13 cellular contexts compared by ENCODE assay signal in the genomic region with DNA sequence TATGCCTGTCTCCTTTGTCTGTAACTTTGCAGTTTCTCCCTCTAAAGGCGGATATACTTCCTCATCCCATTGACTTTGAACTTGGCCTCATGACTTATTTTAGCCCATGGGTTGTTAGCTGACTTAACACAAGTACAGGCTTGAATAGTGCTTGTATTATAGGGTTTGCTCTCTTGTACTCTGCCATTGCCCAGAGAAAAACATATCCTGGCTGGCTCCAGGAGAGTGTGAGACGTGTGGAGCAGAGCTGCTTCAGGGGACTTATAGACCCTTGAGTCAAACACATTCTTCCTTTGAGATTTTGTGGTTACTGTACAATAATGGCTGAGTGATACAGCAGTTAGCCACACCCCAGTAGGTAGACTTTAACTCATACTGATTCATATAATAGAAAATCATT.
A peak's percentile ranks its signal among the peaks of the same experiment; 100 is the strongest.
DNase-seq lines count a peak whose midpoint lies in the region; ATAC-seq and TF ChIP-seq lines count a peak whose summit lies in the region.
"Had no signal": no experiment of that assay in that cellular context is flagged by ENCODE, and none has a peak within 500 bp of the region (broad histone marks: within the 10 kb centered on the region; RNA-seq: fewer than 3 reads in every experiment).

No MANE protein-coding gene starts in this region.

- peak; percentile 37 for ATAC-seq in activated CD8-positive, alpha-beta memory T cell treated with anti-CD3 and anti-CD28 coated beads, Interleukin-2, amount 10 ng/mL, durations not matched to agents 7 days and 5 days
- no peak for ATAC-seq in T-cell (replicated peaks in 1 of 4)
- ATAC-seq in stimulated activated naive CD8-positive, alpha-beta T cell treated with anti-CD3 and anti-CD28 coated beads, Interleukin-15, amount 100 ng/mL, for 72 hours, result peak; percentile 23
- ATAC-seq in HG03280 (IDR thresholded peaks at IDR 0.05; ENCODE audit: unreplicated experiment), result no peak
- ATAC-seq: left colon had no signal

- H3K4me1 Mint-ChIP-seq in activated CD8-positive, alpha-beta memory T cell treated with anti-CD3 and anti-CD28 coated beads, Interleukin-2, amount 10 ng/mL, durations not matched to agents 7 days and 5 days, result peaks cover 44% of the 10 kb centered on the region
- peaks cover 57 to 60% (median 58%) of the 10 kb centered on the region in 3 donors for H3K4me1 Mint-ChIP-seq in T-cell
- peaks cover 35% of the 10 kb centered on the region for H3K4me1 Mint-ChIP-seq in stimulated activated naive CD8-positive, alpha-beta T cell treated with anti-CD3 and anti-CD28 coated beads, Interleukin-15, amount 100 ng/mL, for 72 hours
- no peaks in the 10 kb centered on the region for H3K4me1 Mint-ChIP-seq in progenitor cell of endocrine pancreas (ENCODE audit: low read depth)

- no peak for DNase-seq in activated CD8-positive, alpha-beta memory T cell treated with anti-CD3 and anti-CD28 coated beads, Interleukin-2, amount 10 ng/mL, durations not matched to agents 7 days and 5 days
- DNase-seq in activated CD8-positive, alpha-beta memory T cell treated with anti-CD3 and anti-CD28 coated beads for 24 hours, result no peak
- DNase-seq in T-cell (no peak), left ventricle myocardium inferior (no peak), dorsolateral prefrontal cortex (no peak), progenitor cell of endocrine pancreas (ENCODE audit: low spot score, unreplicated experiment) (no peak)
- DNase-seq in stimulated activated naive CD8-positive, alpha-beta T cell treated with anti-CD3 and anti-CD28 coated beads, Interleukin-15, amount 100 ng/mL, for 72 hours, result no peak
- DNase-seq: DMS79 treated with DMSO at 0.1 percent for 48 hours; left colon; NCI-H524; stimulated activated CD4-positive, alpha-beta T cell treated with anti-CD3 and anti-CD28 coated beads, Interleukin-4, amount 100 ng/mL, for 1 hour had no signal

- H3K27ac Mint-ChIP-seq in activated CD8-positive, alpha-beta memory T cell treated with anti-CD3 and anti-CD28 coated beads, Interleukin-2, amount 10 ng/mL, durations not matched to agents 7 days and 5 days, result peak overlapping the region; percentile 63
- H3K27ac Mint-ChIP-seq in T-cell (peak overlapping the region; percentile 83 to 88), progenitor cell of endocrine pancreas (no peak overlapping the region)
- H3K27ac Mint-ChIP-seq in stimulated activated naive CD8-positive, alpha-beta T cell treated with anti-CD3 and anti-CD28 coated beads, Interleukin-15, amount 100 ng/mL, for 72 hours, result peak overlapping the region in 1 of 2 donors; percentile 67

- peaks cover 38% of the 10 kb centered on the region for H3K4me1 ChIP-seq in left ventricle myocardium inferior

- H3K9me3 Mint-ChIP-seq in activated CD8-positive, alpha-beta memory T cell treated with anti-CD3 and anti-CD28 coated beads, Interleukin-2, amount 10 ng/mL, durations not matched to agents 7 days and 5 days (ENCODE audit: low read depth), result no peaks in the 10 kb centered on the region
- no peaks in the 10 kb centered on the region for H3K9me3 Mint-ChIP-seq in T-cell
- no peaks in the 10 kb centered on the region for H3K9me3 Mint-ChIP-seq in stimulated activated naive CD8-positive, alpha-beta T cell treated with anti-CD3 and anti-CD28 coated beads, Interleukin-15, amount 100 ng/mL, for 72 hours
- H3K9me3 Mint-ChIP-seq in progenitor cell of endocrine pancreas (ENCODE audit: low read depth), result no peaks in the 10 kb centered on the region

- H3K27ac ChIP-seq in left ventricle myocardium inferior (replicated peaks) (peak overlapping the region; percentile 64), dorsolateral prefrontal cortex (peak overlapping the region in 2 of 59 donors; percentile 12 to 29)

- H3K27me3 ChIP-seq in left ventricle myocardium inferior (ENCODE audit: low read depth), result no peaks in the 10 kb centered on the region
- H3K27me3 ChIP-seq in dorsolateral prefrontal cortex, result no peaks in the 10 kb centered on the region

- TF ChIP-seq CTCF in left ventricle myocardium inferior (IDR thresholded peaks at IDR 0.05; ENCODE audit: borderline replicate concordance) (no peak), dorsolateral prefrontal cortex (IDR thresholded peaks at IDR 0.05 in 54 of 56, conservative IDR thresholded peaks at IDR 0.05 in 2 of 56; ENCODE audit: low read depth in 1 of 56, partially characterized antibody in 56 of 56) (no peak), progenitor cell of endocrine pancreas (IDR thresholded peaks at IDR 0.05; ENCODE audit: unreplicated experiment) (no peak)

- peaks cover 7% of the 10 kb centered on the region for H3K36me3 Mint-ChIP-seq in activated CD8-positive, alpha-beta memory T cell treated with anti-CD3 and anti-CD28 coated beads, Interleukin-2, amount 10 ng/mL, durations not matched to agents 7 days and 5 days
- no peaks in the 10 kb centered on the region for H3K36me3 Mint-ChIP-seq in T-cell
- no peaks in the 10 kb centered on the region for H3K36me3 Mint-ChIP-seq in progenitor cell of endocrine pancreas (ENCODE audit: insufficient read depth)

- no peak overlapping the region for H3K4me3 ChIP-seq in left ventricle myocardium inferior
- H3K4me3 ChIP-seq in dorsolateral prefrontal cortex, result no peak overlapping the region
- H3K4me3 ChIP-seq: coronary artery had no signal

- H3K27me3 Mint-ChIP-seq in activated CD8-positive, alpha-beta memory T cell treated with anti-CD3 and anti-CD28 coated beads, Interleukin-2, amount 10 ng/mL, durations not matched to agents 7 days and 5 days, result no peaks in the 10 kb centered on the region
- H3K27me3 Mint-ChIP-seq in T-cell (no peaks in the 10 kb centered on the region), progenitor cell of endocrine pancreas (no peaks in the 10 kb centered on the region)
- H3K27me3 Mint-ChIP-seq in stimulated activated naive CD8-positive, alpha-beta T cell treated with anti-CD3 and anti-CD28 coated beads, Interleukin-15, amount 100 ng/mL, for 72 hours, result no peaks in the 10 kb centered on the region

- POLR2A ChIA-PET in T-cell (lab: Charles Lee), result interaction anchor here in 1 of 2 donors (0.6 kb wide), 1 partner anchor 1391 kb away, joined by 3 read pairs; no protein-coding TSS in a partner anchor

- H3K4me3 Mint-ChIP-seq in activated CD8-positive, alpha-beta memory T cell treated with anti-CD3 and anti-CD28 coated beads, Interleukin-2, amount 10 ng/mL, durations not matched to agents 7 days and 5 days, result no peak overlapping the region
- no peak overlapping the region for H3K4me3 Mint-ChIP-seq in T-cell
- no peak overlapping the region for H3K4me3 Mint-ChIP-seq in stimulated activated naive CD8-positive, alpha-beta T cell treated with anti-CD3 and anti-CD28 coated beads, Interleukin-15, amount 100 ng/mL, for 72 hours
- H3K4me3 Mint-ChIP-seq in progenitor cell of endocrine pancreas (ENCODE audit: low read depth), result no peak overlapping the region

- CTCF ChIA-PET in activated CD8-positive, alpha-beta memory T cell treated with anti-CD3 and anti-CD28 coated beads, Interleukin-2, amount 10 ng/mL, durations not matched to agents 7 days and 5 days (lab: Charles Lee), result interaction anchor here (0.5 to 4.2 kb wide), 5 partner anchors 65 to 124 kb away, joined by 3 to 35 read pairs (median 3); a partner anchor contains a TSS
- CTCF ChIA-PET in T-cell (lab: Charles Lee), result interaction anchor here (0.5 to 1.4 kb wide), 3 partner anchors 63 to 244 kb away, joined by 4 to 11 read pairs (median 4); no protein-coding TSS in a partner anchor

- no peaks in the 10 kb centered on the region for H3K9me3 ChIP-seq in left ventricle myocardium inferior (replicated peaks)

- H3K36me3 ChIP-seq in left ventricle myocardium inferior, result no peaks in the 10 kb centered on the region

- intact Hi-C loops in left ventricle myocardium inferior (cut with micrococcal nuclease) (loop anchor here (10.0 kb wide), 1 partner anchor 121 kb away; a partner anchor contains a TSS), dorsolateral prefrontal cortex (cut with DNase I) (no loop called here)

Comparison
In these comparisons a context has a peak if more than half of its experiments do, and no peak if none do; other contexts are left out.
1. ATAC-seq: peak in activated CD8-positive, alpha-beta memory T cell treated with anti-CD3 and anti-CD28 coated beads, Interleukin-2, amount 10 ng/mL, durations not matched to agents 7 days and 5 days (single experiment) and stimulated activated naive CD8-positive, alpha-beta T cell treated with anti-CD3 and anti-CD28 coated beads, Interleukin-15, amount 100 ng/mL, for 72 hours (single experiment); none in T-cell (0 of 4) and HG03280 (single experiment).